In the genomic region with DNA sequence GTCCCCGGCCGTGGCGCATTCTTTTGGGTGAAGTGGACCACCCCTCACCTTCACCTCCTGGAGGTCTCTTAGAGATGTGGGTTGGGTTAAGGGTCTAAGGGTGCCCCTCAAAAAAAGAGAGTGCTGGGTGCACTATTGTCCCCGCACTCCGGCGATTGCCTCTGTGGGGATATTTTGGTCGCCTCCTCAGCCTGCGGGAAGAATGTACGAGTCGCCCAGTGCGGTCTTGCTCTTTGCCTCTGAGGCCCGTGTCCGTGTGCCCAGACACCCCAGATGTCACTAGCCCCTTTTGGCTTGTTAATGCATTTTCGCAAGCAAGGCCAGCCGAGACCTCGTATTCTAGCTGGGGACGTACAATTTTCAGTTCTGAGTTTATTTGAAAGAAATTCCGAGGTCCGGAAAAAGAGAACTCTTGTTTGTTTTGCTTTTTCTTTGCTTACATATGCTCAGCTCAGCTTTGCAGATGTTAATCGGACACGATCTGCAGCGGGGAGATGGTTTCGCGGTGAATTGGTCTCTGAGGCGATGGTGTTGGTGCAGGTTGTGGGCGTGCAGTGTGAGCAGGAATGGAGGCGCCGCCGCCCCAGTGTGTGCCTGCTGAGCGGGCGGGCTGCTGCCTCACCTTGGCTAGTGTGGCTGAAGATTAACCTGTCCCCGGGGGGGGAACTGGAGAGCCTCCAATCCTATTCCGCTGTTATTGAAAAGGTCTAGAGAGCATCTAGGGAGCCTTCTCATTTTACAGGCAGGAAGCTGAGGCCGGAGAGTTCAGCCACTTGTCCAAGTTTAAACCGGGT, we compare ENCODE assay signal across 8 cellular contexts. TPM values are rescaled to one million over a fixed set of nuclear protein-coding genes. Genes with fewer than 3 reads are reported as not detected.
DNase-seq lines count a peak whose midpoint lies in the region; ATAC-seq and TF ChIP-seq lines count a peak whose summit lies in the region.

No MANE protein-coding gene starts in this region.

- no peaks in the 10 kb centered on the region for H3K9me2 ChIP-seq in OCI-LY1 (ENCODE audit: low read depth, low read length)

- no peak for TF ChIP-seq CTCF in GM12865 (IDR thresholded peaks at IDR 0.05; ENCODE audit: insufficient read depth, low read depth, low read length, missing control alignments)
- TF ChIP-seq CTCF in OCI-LY1 (IDR thresholded peaks at IDR 0.05; ENCODE audit: low read length) = no peak
- no peak for TF ChIP-seq CTCF in upper lobe of right lung (IDR thresholded peaks at IDR 0.05)

- peaks cover 52% of the 10 kb centered on the region for H3K79me2 ChIP-seq in OCI-LY1 (ENCODE audit: insufficient read depth, low read length)

- H3K4me1 ChIP-seq in OCI-LY1 (ENCODE audit: insufficient read depth, low read length, severe bottlenecking) (peaks cover 43% of the 10 kb centered on the region), upper lobe of right lung (peaks cover 30% of the 10 kb centered on the region)

- intact Hi-C loops in posterior cingulate gyrus (cut with DNase I) = no loop called here
- intact Hi-C loops in upper lobe of right lung (cut with DNase I) = no loop called here

- H3K27me3 ChIP-seq in OCI-LY1 (ENCODE audit: insufficient read depth, low read length) (no peaks in the 10 kb centered on the region), upper lobe of right lung (no peaks in the 10 kb centered on the region)

- H3K27ac ChIP-seq in OCI-LY1 (ENCODE audit: low read depth, low read length, poor library complexity, severe bottlenecking) = peak overlapping the region; percentile 87
- peak overlapping the region; percentile 83 for H3K27ac ChIP-seq in upper lobe of right lung

- H3K9me3 ChIP-seq in OCI-LY1 (ENCODE audit: low read length) = no peaks in the 10 kb centered on the region
- no peaks in the 10 kb centered on the region for H3K9me3 ChIP-seq in upper lobe of right lung

- H3K9ac ChIP-seq in OCI-LY1 (ENCODE audit: low read length) = peak overlapping the region; percentile 84

- H2AFZ ChIP-seq in OCI-LY1 (ENCODE audit: low read length) = no peak overlapping the region

- H3F3A ChIP-seq in OCI-LY1 (ENCODE audit: insufficient read depth, low read length) = no peaks in the 10 kb centered on the region

- ATAC-seq in HG02840 (IDR thresholded peaks at IDR 0.05; ENCODE audit: low FRiP score, unreplicated experiment) (peak; percentile 9), upper lobe of right lung (peak; percentile 62)

- H4K20me1 ChIP-seq in OCI-LY1 (ENCODE audit: insufficient read depth, low read length) = no peaks in the 10 kb centered on the region

- H3K4me3 ChIP-seq in GM12865 (ENCODE audit: low read depth, low read length) = peak overlapping the region; percentile 68
- peak overlapping the region; percentile 84 for H3K4me3 ChIP-seq in OCI-LY1 (ENCODE audit: low read depth, low read length, poor library complexity, severe bottlenecking)
- H3K4me3 ChIP-seq in upper lobe of right lung = peak overlapping the region; percentile 88

- DNase-seq in GM12865 (ENCODE audit: low read depth) (peak; percentile 57), glomerular visceral epithelial cell (ENCODE audit: extremely low spot score) (peak; percentile 35), posterior cingulate gyrus (peak in 9 of 10 donors; percentile 27 to 93 (median 53)), upper lobe of right lung (peak; percentile 82), SHP77 treated with DMSO at 0.1 percent for 48 hours (lab: John Stamatoyannopoulos, UW) (no peak)
- peak; percentile 56 for DNase-seq in activated T-helper 9 cell treated with anti-CD3 and anti-CD28 coated beads, Interleukin-2, amount 50 U/mL, for 16 hours (ENCODE audit: low read depth)

- H3K4me2 ChIP-seq in OCI-LY1 (ENCODE audit: low read length) = peak overlapping the region; percentile 76

- H3K36me3 ChIP-seq in OCI-LY1 (ENCODE audit: insufficient read depth, low read length) (peaks cover 46% of the 10 kb centered on the region), upper lobe of right lung (peaks cover 15% of the 10 kb centered on the region)

RNA-seq across cellular contexts. Expression of gene ST6GAL1, which starts 1.4 kb away (rescaled TPM):
- 116 TPM for total RNA-seq in upper lobe of right lung
